ENCODE assay signal across 9 cellular contexts in the genomic region with DNA sequence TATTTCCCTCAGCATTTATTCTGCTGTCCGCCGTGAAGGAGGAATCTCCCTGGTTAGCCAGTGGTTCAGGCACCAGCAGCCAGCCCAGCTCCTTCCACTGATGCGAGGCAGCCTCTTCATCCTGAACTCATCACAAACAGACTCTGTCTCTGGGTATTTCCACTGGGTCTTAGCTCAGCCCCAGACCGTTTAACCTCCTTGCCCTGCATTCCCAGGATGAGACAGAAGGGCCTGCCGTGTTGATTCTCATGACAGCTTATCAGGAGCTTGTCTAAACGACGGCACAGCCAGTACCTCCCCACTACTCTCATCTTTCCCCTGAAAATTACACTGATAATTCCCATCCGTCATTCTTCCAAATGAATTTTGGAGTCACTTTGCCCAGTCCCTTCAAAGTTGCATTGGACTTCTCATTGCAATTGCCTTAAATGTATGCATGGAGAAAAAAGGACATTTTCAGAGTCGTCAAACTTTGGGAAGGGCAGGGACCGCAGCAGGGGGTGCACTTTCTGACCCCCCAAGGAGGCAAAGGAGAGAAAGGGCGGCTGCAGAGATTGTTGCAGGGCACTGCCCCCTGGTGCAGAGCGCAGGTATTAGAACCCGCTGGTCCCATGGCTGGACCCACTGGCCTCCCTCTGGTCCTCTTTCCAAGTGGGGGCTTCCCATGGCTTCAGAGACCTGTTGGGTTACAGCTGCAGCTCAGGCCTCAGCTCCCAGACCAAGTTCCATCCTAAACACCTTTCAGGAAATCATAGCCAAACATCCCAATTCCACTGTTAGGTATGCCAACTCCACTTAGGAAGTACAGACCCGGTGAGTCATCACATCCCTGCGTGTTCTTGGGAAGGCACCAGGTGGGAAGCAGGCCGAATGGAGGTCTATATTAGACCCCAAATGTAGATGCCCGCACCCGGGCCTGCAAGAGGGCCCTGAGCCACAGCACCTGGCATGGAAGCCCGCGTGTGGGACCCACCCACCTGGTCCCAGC. TPM values are rescaled to one million over a fixed set of nuclear protein-coding genes. Genes with fewer than 3 reads are reported as not detected.
DNase-seq lines count a peak whose midpoint lies in the region; ATAC-seq, FAIRE-seq and TF ChIP-seq lines count a peak whose summit lies in the region.
"Had no signal": no experiment of that assay in that cellular context is flagged by ENCODE, and none has a peak within 500 bp of the region (broad histone marks: within the 10 kb centered on the region; RNA-seq: fewer than 3 reads in every experiment).

No MANE protein-coding gene starts in this region.

- H3K9me3 ChIP-seq in adipocyte (ENCODE audit: control insufficient read depth, low read length) (no peaks in the 10 kb centered on the region), HepG2 (ENCODE audit: low read length) (no peaks in the 10 kb centered on the region)

- H3K9ac ChIP-seq in adipocyte (ENCODE audit: low read length) (no peak overlapping the region), HepG2 (ENCODE audit: insufficient read depth, low read depth, low read length) (no peak overlapping the region)

- intact Hi-C loops in HepG2 (cut with micrococcal nuclease; ENCODE audit: unreplicated experiment): loop anchor here (2.0 to 5.0 kb wide), 2 partner anchors 50 to 123 kb away; no protein-coding TSS in a partner anchor

- no peak overlapping the region for H3K27ac ChIP-seq in HepG2 (ENCODE audit: extremely low read length, insufficient read depth, low read length)

- H3K36me3 Mint-ChIP-seq in activated T-cell treated with anti-CD3 and anti-CD28 coated beads, Interleukin-2, amount 50 U/mL, for 4 hours (ENCODE audit: insufficient read depth): no peaks in the 10 kb centered on the region

- H3K4me2 ChIP-seq in HepG2 (ENCODE audit: low read depth, low read length): no peak overlapping the region

- peak; percentile 67 for TF ChIP-seq RAD21 in HepG2 (CRISPR knock-in tag; IDR thresholded peaks at IDR 0.05)

- TF ChIP-seq EP300 in HepG2 (IDR thresholded peaks at IDR 0.05; ENCODE audit: low read depth in 2 of 2, low read length in 2 of 2): no peak
- no peak for TF ChIP-seq EP300 in HepG2 (CRISPR knock-in tag; IDR thresholded peaks at IDR 0.05; ENCODE audit: borderline replicate concordance)

- no peaks in the 10 kb centered on the region for H3K79me2 ChIP-seq in HepG2 (ENCODE audit: insufficient read depth, low read length)

- no peaks in the 10 kb centered on the region for H3K36me3 ChIP-seq in BJ (ENCODE audit: control insufficient read depth, insufficient read depth, low read length)
- no peaks in the 10 kb centered on the region for H3K36me3 ChIP-seq in H7 (replicated peaks; ENCODE audit: control insufficient read depth, insufficient read depth, low read length)
- H3K36me3 ChIP-seq in adipocyte (ENCODE audit: control insufficient read depth, insufficient read depth, low read length, severe bottlenecking): no peaks in the 10 kb centered on the region
- no peaks in the 10 kb centered on the region for H3K36me3 ChIP-seq in HepG2 (replicated peaks in 1 of 2; ENCODE audit: control insufficient read depth in 1 of 2, insufficient read depth in 2 of 2, low read length in 2 of 2)

- no peak for TF ChIP-seq POLR2A in HepG2 (IDR thresholded peaks at IDR 0.05; ENCODE audit: insufficient read depth in 1 of 2, low read depth in 2 of 2, low read length in 2 of 2)

- POLR2A ChIA-PET in BJ (lab: Charles Lee): no interaction called here
- POLR2A ChIA-PET in HepG2 (lab: Yijun Ruan, JAX): no interaction called here

- peaks cover under 1% of the 10 kb centered on the region; the same call in 1 of the 2 replicates for H4K20me1 ChIP-seq in HepG2 (ENCODE audit: insufficient read depth, low read length)

- TF ChIP-seq CTCF in BJ (IDR thresholded peaks at IDR 0.05; ENCODE audit: insufficient read depth, low read depth, low read length) (peak; percentile 79), HepG2 (CRISPR knock-in tag; IDR thresholded peaks at IDR 0.05) (peak; percentile 77)

- no peak overlapping the region for H3K4me3 Mint-ChIP-seq in activated T-cell treated with anti-CD3 and anti-CD28 coated beads, Interleukin-2, amount 50 U/mL, for 4 hours

- no peaks in the 10 kb centered on the region for H3K9me3 Mint-ChIP-seq in activated T-cell treated with anti-CD3 and anti-CD28 coated beads, Interleukin-2, amount 50 U/mL, for 4 hours

- in situ Hi-C loops in HepG2 (cut with HindIII; ENCODE audit: extremely low pct_ligation_motif_present, low pct_unique_long_range_greater_than_20kb): no loop called here

- WGBS in HepG2 (ENCODE audit: low lambda C conversion rate): 27% methylated on average over 13 of the region's 20 CpGs

- H3K27me3 Mint-ChIP-seq in activated T-cell treated with anti-CD3 and anti-CD28 coated beads, Interleukin-2, amount 50 U/mL, for 4 hours (ENCODE audit: low read depth): peaks cover 4% of the 10 kb centered on the region

- no peak overlapping the region for H2AFZ ChIP-seq in HepG2 (ENCODE audit: low read length)

- H3K4me1 ChIP-seq in adipocyte (ENCODE audit: control insufficient read depth, insufficient read depth, low read length) (peaks cover 7% of the 10 kb centered on the region), HepG2 (ENCODE audit: insufficient read depth, low read length) (peaks cover 55% of the 10 kb centered on the region)

- peaks cover 17% of the 10 kb centered on the region for H3K4me1 Mint-ChIP-seq in activated T-cell treated with anti-CD3 and anti-CD28 coated beads, Interleukin-2, amount 50 U/mL, for 4 hours (ENCODE audit: low read depth)

- DNase-seq in BJ (ENCODE audit: low read depth): no peak
- DNase-seq in H7: peak; percentile 92
- peak; percentile 28 for DNase-seq in adipocyte (ENCODE audit: low read depth)
- no peak for DNase-seq in HepG2 (ENCODE audit: low spot score)
- no peak for DNase-seq in activated CD8-positive, alpha-beta memory T cell treated with anti-CD3 and anti-CD28 coated beads for 24 hours
- DNase-seq in HPDE6-E6E7 (ENCODE audit: extremely low spot score): no peak
- no peak for DNase-seq in activated CD4-positive, alpha-beta T cell treated with anti-CD3 and anti-CD28 coated beads for 1 hour
- no peak for DNase-seq in activated T-cell treated with anti-CD3 and anti-CD28 coated beads, Interleukin-2, amount 50 U/mL, for 4 hours

- FAIRE-seq in HepG2 (lab: Jason Lieb, UNC): peak; percentile 15
- FAIRE-seq: TTC549 had no signal

- H3K27me3 ChIP-seq in BJ (ENCODE audit: control insufficient read depth, insufficient read depth, low read length) (peaks cover 3% of the 10 kb centered on the region), H7 (ENCODE audit: control insufficient read depth, insufficient read depth, low read length) (peaks cover 19% of the 10 kb centered on the region), adipocyte (replicated peaks; ENCODE audit: control insufficient read depth, insufficient read depth, low read length) (peaks cover 62% of the 10 kb centered on the region), HepG2 (ENCODE audit: control insufficient read depth in 1 of 2, insufficient read depth in 2 of 2, low read length in 2 of 2) (peaks cover 18 to 80% of the 10 kb centered on the region in 2 experiments)

- no TSS peak for BruUV-seq in HepG2 (replicated peaks; lab: Mats Ljungman, UMichigan)

- CTCF ChIA-PET in BJ (lab: Yijun Ruan, JAX): interaction anchor here (0.7 to 2.5 kb wide), 12 partner anchors 11 to 162 kb away, joined by 3 to 25 read pairs (median 4); no protein-coding TSS in a partner anchor
- CTCF ChIA-PET in HepG2 (lab: Yijun Ruan, JAX; ENCODE audit: low intra/inter-chr PET ratio, low total read pairs): interaction anchor here (1.1 to 2.3 kb wide), 3 partner anchors 26 to 50 kb away, joined by 3 to 6 read pairs (median 6); no protein-coding TSS in a partner anchor

- H3K4me3 ChIP-seq in BJ (ENCODE audit: low read depth, low read length) (no peak overlapping the region), H7 (ENCODE audit: insufficient read depth, low read depth, low read length) (no peak overlapping the region), adipocyte (ENCODE audit: low read length) (no peak overlapping the region), HepG2 (replicated peaks in 1 of 3; ENCODE audit: insufficient read depth in 1 of 3, low read depth in 2 of 3, low read length in 3 of 3) (no peak overlapping the region)

- ATAC-seq in HepG2: no peak
- ATAC-seq in activated T-cell treated with anti-CD3 and anti-CD28 coated beads, Interleukin-2, amount 50 U/mL, for 4 hours: no peak

RNA-seq across cellular contexts. Expression of gene MEGF6, which starts 3.7 kb away (rescaled TPM):
- polyA plus RNA-seq in BJ (2011; rRNA removed): 31.8 and 77.4 TPM in 2 replicates
- 19.7 and 19.8 TPM in 2 replicates for polyA minus RNA-seq in BJ (2011; rRNA and poly(A)+ RNA removed)
- total RNA-seq in H7 (2014; rRNA removed; shearing (Covaris generic)): 22.8 and 27.1 TPM in 2 replicates
- total RNA-seq in HepG2 (2016; rRNA removed; fragmentation: Illumina TruSeq; extraction: Trizol): 0.76 and 1.9 TPM in 2 replicates
- 0.18 and 0.61 TPM in 2 replicates for total RNA-seq in HepG2 (2016; cell fraction: cytosol; rRNA removed; fragmentation: Illumina TruSeq; extraction: Trizol; ENCODE audit: low read depth)
- 0.70 and 2.7 TPM in 2 replicates for total RNA-seq in HepG2 (2016; cell fraction: insoluble cytoplasmic fraction; rRNA removed; fragmentation: Illumina TruSeq; extraction: Trizol)
- 0.52 and 0.96 TPM in 2 replicates for total RNA-seq in HepG2 (2016; cell fraction: membrane; rRNA removed; fragmentation: Illumina TruSeq; extraction: Trizol)
- 2.7 and 3.4 TPM in 2 replicates for total RNA-seq in HepG2 (2016; cell fraction: nucleus; rRNA removed; fragmentation: Illumina TruSeq; extraction: Trizol)
- 1.9 and 3.5 TPM in 2 replicates for polyA plus RNA-seq in HepG2 (2011; rRNA removed)
- polyA plus RNA-seq in HepG2 (2011; cell fraction: cytosol; rRNA removed): 0.90 and 1.8 TPM in 2 replicates
- 68.1 and 94.7 TPM in 2 replicates for polyA plus RNA-seq in HepG2 (2011; cell fraction: nucleus; rRNA removed)
- 3.6 and 4.8 TPM in 2 replicates for polyA plus RNA-seq in HepG2 (2012)
- polyA plus RNA-seq in HepG2 (2016; cell fraction: cytosol; fragmentation: Illumina TruSeq; extraction: Trizol; ENCODE audit: low read depth): 0.09 and 0.19 TPM in 2 replicates
- polyA plus RNA-seq in HepG2 (2016; cell fraction: insoluble cytoplasmic fraction; fragmentation: Illumina TruSeq; extraction: Trizol; ENCODE audit: low read depth): 0.80 and 1.3 TPM in 2 replicates
- 0.19 and 0.34 TPM in 2 replicates for polyA plus RNA-seq in HepG2 (2016; cell fraction: membrane; fragmentation: Illumina TruSeq; extraction: Trizol; ENCODE audit: low read depth)
- 8.1 and 10.4 TPM in 2 replicates for polyA plus RNA-seq in HepG2 (2016; cell fraction: nucleus; fragmentation: Illumina TruSeq; extraction: Trizol; ENCODE audit: insufficient read depth, low read depth)
- polyA minus RNA-seq in HepG2 (2011; rRNA and poly(A)+ RNA removed; ENCODE audit: low replicate concordance): 3.5 and 4.6 TPM in 2 replicates
- 1.7 and 2.4 TPM in 2 replicates for polyA minus RNA-seq in HepG2 (2011; cell fraction: cytosol; rRNA and poly(A)+ RNA removed)
- 5.6 and 10.6 TPM in 2 replicates for polyA minus RNA-seq in HepG2 (2011; cell fraction: nucleus; rRNA and poly(A)+ RNA removed)
- total RNA-seq in activated T-cell treated with anti-CD3 and anti-CD28 coated beads, Interleukin-2, amount 50 U/mL, for 4 hours: under 1 TPM; 0.43 to 0.98 (median 0.84) TPM

RNA-seq across cellular contexts. Expression of gene TPRG1L, which starts 9.8 kb away (rescaled TPM):
- 45.8 and 52.1 TPM in 2 replicates for polyA plus RNA-seq in BJ (2011; rRNA removed)
- polyA minus RNA-seq in BJ (2011; rRNA and poly(A)+ RNA removed): 30.1 and 40.5 TPM in 2 replicates
- 19.6 and 22.0 TPM in 2 replicates for total RNA-seq in H7 (2014; rRNA removed; shearing (Covaris generic))
- total RNA-seq in HepG2 (2016; rRNA removed; fragmentation: Illumina TruSeq; extraction: Trizol): 21.3 and 31.7 TPM in 2 replicates
- 5.7 and 6.3 TPM in 2 replicates for total RNA-seq in HepG2 (2016; cell fraction: cytosol; rRNA removed; fragmentation: Illumina TruSeq; extraction: Trizol; ENCODE audit: low read depth)
- 20.0 and 34.6 TPM in 2 replicates for total RNA-seq in HepG2 (2016; cell fraction: insoluble cytoplasmic fraction; rRNA removed; fragmentation: Illumina TruSeq; extraction: Trizol)
- 26.8 and 28.4 TPM in 2 replicates for total RNA-seq in HepG2 (2016; cell fraction: membrane; rRNA removed; fragmentation: Illumina TruSeq; extraction: Trizol)
- 13.9 and 17.8 TPM in 2 replicates for total RNA-seq in HepG2 (2016; cell fraction: nucleus; rRNA removed; fragmentation: Illumina TruSeq; extraction: Trizol)
- polyA plus RNA-seq in HepG2 (2011; rRNA removed): 37.4 and 44.3 TPM in 2 replicates
- 39.8 and 48.5 TPM in 2 replicates for polyA plus RNA-seq in HepG2 (2011; cell fraction: cytosol; rRNA removed)
- polyA plus RNA-seq in HepG2 (2011; cell fraction: nucleus; rRNA removed): 18.5 and 21.7 TPM in 2 replicates
- polyA plus RNA-seq in HepG2 (2012): 32.1 and 36.9 TPM in 2 replicates
- polyA plus RNA-seq in HepG2 (2016; cell fraction: cytosol; fragmentation: Illumina TruSeq; extraction: Trizol; ENCODE audit: low read depth): 9.7 and 10.7 TPM in 2 replicates
- polyA plus RNA-seq in HepG2 (2016; cell fraction: insoluble cytoplasmic fraction; fragmentation: Illumina TruSeq; extraction: Trizol; ENCODE audit: low read depth): 66.4 and 67.1 TPM in 2 replicates
- 27.9 and 28.2 TPM in 2 replicates for polyA plus RNA-seq in HepG2 (2016; cell fraction: membrane; fragmentation: Illumina TruSeq; extraction: Trizol; ENCODE audit: low read depth)
- polyA plus RNA-seq in HepG2 (2016; cell fraction: nucleus; fragmentation: Illumina TruSeq; extraction: Trizol; ENCODE audit: insufficient read depth, low read depth): 42.7 TPM in 2 replicates
- polyA minus RNA-seq in HepG2 (2011; rRNA and poly(A)+ RNA removed; ENCODE audit: low replicate concordance): 33.6 and 37.3 TPM in 2 replicates
- 24.6 and 30.2 TPM in 2 replicates for polyA minus RNA-seq in HepG2 (2011; cell fraction: cytosol; rRNA and poly(A)+ RNA removed)
- polyA minus RNA-seq in HepG2 (2011; cell fraction: nucleus; rRNA and poly(A)+ RNA removed): 8.0 and 10.2 TPM in 2 replicates
- 10 to 100 TPM; 15.0 to 17.6 (median 16.0) TPM for total RNA-seq in activated T-cell treated with anti-CD3 and anti-CD28 coated beads, Interleukin-2, amount 50 U/mL, for 4 hours

RNA-seq across cellular contexts. Expression of gene WRAP73, which starts 34.9 kb away (rescaled TPM):
- polyA plus RNA-seq in BJ (2011; rRNA removed) (17.2 and 27.6 TPM in 2 replicates), HepG2 (2011; rRNA removed) (40.4 and 44.1 TPM in 2 replicates)
- polyA minus RNA-seq in BJ (2011; rRNA and poly(A)+ RNA removed): 8.4 and 13.1 TPM in 2 replicates
- 31.5 and 33.1 TPM in 2 replicates for total RNA-seq in H7 (2014; rRNA removed; shearing (Covaris generic))
- 18.1 and 21.0 TPM in 2 replicates for total RNA-seq in HepG2 (2016; rRNA removed; fragmentation: Illumina TruSeq; extraction: Trizol)
- total RNA-seq in HepG2 (2016; cell fraction: cytosol; rRNA removed; fragmentation: Illumina TruSeq; extraction: Trizol; ENCODE audit: low read depth): 5.0 and 5.8 TPM in 2 replicates
- 20.2 and 20.3 TPM in 2 replicates for total RNA-seq in HepG2 (2016; cell fraction: insoluble cytoplasmic fraction; rRNA removed; fragmentation: Illumina TruSeq; extraction: Trizol)
- total RNA-seq in HepG2 (2016; cell fraction: membrane; rRNA removed; fragmentation: Illumina TruSeq; extraction: Trizol): 8.8 and 10.8 TPM in 2 replicates
- 14.3 and 17.1 TPM in 2 replicates for total RNA-seq in HepG2 (2016; cell fraction: nucleus; rRNA removed; fragmentation: Illumina TruSeq; extraction: Trizol)
- polyA plus RNA-seq in HepG2 (2011; cell fraction: cytosol; rRNA removed): 27.5 and 35.0 TPM in 2 replicates
- polyA plus RNA-seq in HepG2 (2011; cell fraction: nucleus; rRNA removed): 78.4 and 79.9 TPM in 2 replicates
- polyA plus RNA-seq in HepG2 (2012): 12.9 and 18.3 TPM in 2 replicates
- polyA plus RNA-seq in HepG2 (2016; cell fraction: cytosol; fragmentation: Illumina TruSeq; extraction: Trizol; ENCODE audit: low read depth): 5.5 TPM in 2 replicates
- polyA plus RNA-seq in HepG2 (2016; cell fraction: insoluble cytoplasmic fraction; fragmentation: Illumina TruSeq; extraction: Trizol; ENCODE audit: low read depth): 19.4 and 25.1 TPM in 2 replicates
- 6.3 and 7.2 TPM in 2 replicates for polyA plus RNA-seq in HepG2 (2016; cell fraction: membrane; fragmentation: Illumina TruSeq; extraction: Trizol; ENCODE audit: low read depth)
- 41.4 and 53.5 TPM in 2 replicates for polyA plus RNA-seq in HepG2 (2016; cell fraction: nucleus; fragmentation: Illumina TruSeq; extraction: Trizol; ENCODE audit: insufficient read depth, low read depth)
- polyA minus RNA-seq in HepG2 (2011; rRNA and poly(A)+ RNA removed; ENCODE audit: low replicate concordance): 43.7 and 46.5 TPM in 2 replicates
- polyA minus RNA-seq in HepG2 (2011; cell fraction: cytosol; rRNA and poly(A)+ RNA removed): 11.9 and 16.4 TPM in 2 replicates
- polyA minus RNA-seq in HepG2 (2011; cell fraction: nucleus; rRNA and poly(A)+ RNA removed): 18.4 and 19.5 TPM in 2 replicates
- 10 to 100 TPM; 32.7 to 36.3 (median 34.5) TPM for total RNA-seq in activated T-cell treated with anti-CD3 and anti-CD28 coated beads, Interleukin-2, amount 50 U/mL, for 4 hours

RNA-seq across cellular contexts. Expression of gene TP73, which starts 37.3 kb away (rescaled TPM):
- polyA plus RNA-seq in BJ (2011; rRNA removed) (not detected in 2 replicates), HepG2 (2011; rRNA removed) (0.49 and 0.59 TPM in 2 replicates)
- not detected in 2 replicates for polyA minus RNA-seq in BJ (2011; rRNA and poly(A)+ RNA removed)
- 0.55 and 1.6 TPM in 2 replicates for total RNA-seq in H7 (2014; rRNA removed; shearing (Covaris generic))
- 0.69 and 1.1 TPM in 2 replicates for total RNA-seq in HepG2 (2016; rRNA removed; fragmentation: Illumina TruSeq; extraction: Trizol)
- 0.35 and 0.51 TPM in 2 replicates for total RNA-seq in HepG2 (2016; cell fraction: cytosol; rRNA removed; fragmentation: Illumina TruSeq; extraction: Trizol; ENCODE audit: low read depth)
- 0.39 and 1.1 TPM in 2 replicates for total RNA-seq in HepG2 (2016; cell fraction: insoluble cytoplasmic fraction; rRNA removed; fragmentation: Illumina TruSeq; extraction: Trizol)
- 1.3 and 1.4 TPM in 2 replicates for total RNA-seq in HepG2 (2016; cell fraction: membrane; rRNA removed; fragmentation: Illumina TruSeq; extraction: Trizol)
- total RNA-seq in HepG2 (2016; cell fraction: nucleus; rRNA removed; fragmentation: Illumina TruSeq; extraction: Trizol): 1.7 and 2.1 TPM in 2 replicates
- polyA plus RNA-seq in HepG2 (2011; cell fraction: cytosol; rRNA removed): 0.10 and 0.28 TPM in 2 replicates
- 1.8 and 3.5 TPM in 2 replicates for polyA plus RNA-seq in HepG2 (2011; cell fraction: nucleus; rRNA removed)
- 0.37 and 0.74 TPM in 2 replicates for polyA plus RNA-seq in HepG2 (2012)
- 0.45 and 0.53 TPM in 2 replicates for polyA plus RNA-seq in HepG2 (2016; cell fraction: cytosol; fragmentation: Illumina TruSeq; extraction: Trizol; ENCODE audit: low read depth)
- polyA plus RNA-seq in HepG2 (2016; cell fraction: insoluble cytoplasmic fraction; fragmentation: Illumina TruSeq; extraction: Trizol; ENCODE audit: low read depth): 1.5 and 1.9 TPM in 2 replicates
- polyA plus RNA-seq in HepG2 (2016; cell fraction: membrane; fragmentation: Illumina TruSeq; extraction: Trizol; ENCODE audit: low read depth): 0.93 and 1.4 TPM in 2 replicates
- polyA plus RNA-seq in HepG2 (2016; cell fraction: nucleus; fragmentation: Illumina TruSeq; extraction: Trizol; ENCODE audit: insufficient read depth, low read depth): 3.4 and 3.9 TPM in 2 replicates
- polyA minus RNA-seq in HepG2 (2011; rRNA and poly(A)+ RNA removed; ENCODE audit: low replicate concordance): 0.48 TPM in 1 of 2 replicates, not detected in the other
- polyA minus RNA-seq in HepG2 (2011; cell fraction: cytosol; rRNA and poly(A)+ RNA removed): 0.30 and 0.62 TPM in 2 replicates
- 0.99 and 1.2 TPM in 2 replicates for polyA minus RNA-seq in HepG2 (2011; cell fraction: nucleus; rRNA and poly(A)+ RNA removed)
- total RNA-seq in activated T-cell treated with anti-CD3 and anti-CD28 coated beads, Interleukin-2, amount 50 U/mL, for 4 hours: under 1 TPM; 0.05 to 0.16 (median 0.08) TPM

Comparison
In these comparisons a context has a peak if more than half of its experiments do, and no peak if none do; other contexts are left out.
1. DNase-seq: peak in H7 (single experiment) and adipocyte (single experiment); none in BJ (single experiment), HepG2 (single experiment), activated CD8-positive, alpha-beta memory T cell treated with anti-CD3 and anti-CD28 coated beads for 24 hours (single experiment), HPDE6-E6E7 (single experiment), activated CD4-positive, alpha-beta T cell treated with anti-CD3 and anti-CD28 coated beads for 1 hour (single experiment) and activated T-cell treated with anti-CD3 and anti-CD28 coated beads, Interleukin-2, amount 50 U/mL, for 4 hours (single experiment).